Comparison of ENCODE assay signal across 9 cellular contexts in the genomic region with DNA sequence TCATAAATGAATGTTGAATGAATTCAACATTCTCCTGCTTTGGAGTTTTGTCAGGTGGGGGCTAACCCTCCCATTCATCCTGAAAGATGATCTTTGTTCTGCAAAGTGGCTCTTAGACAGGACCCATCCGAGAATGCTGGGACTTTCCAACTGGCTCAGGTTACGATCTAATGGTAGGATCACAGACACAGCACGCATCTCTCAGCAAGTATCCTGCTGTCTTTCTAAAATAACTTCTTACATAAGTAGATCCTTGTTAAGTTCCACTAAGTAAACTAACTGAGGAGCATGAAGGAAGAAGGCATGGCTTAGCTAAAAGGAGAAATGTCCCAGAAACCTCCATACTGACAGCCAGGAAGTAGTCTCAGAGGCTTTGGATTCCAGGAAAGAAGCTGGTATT. TPM values are rescaled to one million over a fixed set of nuclear protein-coding genes. Genes with fewer than 3 reads are reported as not detected.
DNase-seq lines count a peak whose midpoint lies in the region; ATAC-seq, FAIRE-seq and TF ChIP-seq lines count a peak whose summit lies in the region.
"Had no signal": no experiment of that assay in that cellular context is flagged by ENCODE, and none has a peak within 500 bp of the region (broad histone marks: within the 10 kb centered on the region; RNA-seq: fewer than 3 reads in every experiment).

No MANE protein-coding gene starts in this region.

- no peaks in the 10 kb centered on the region for H3K9me3 ChIP-seq in keratinocyte (ENCODE audit: control insufficient read depth, low read depth, low read length)
- H3K9me3 ChIP-seq in thyroid gland, result no peaks in the 10 kb centered on the region

- WGBS in thyroid gland, 2 donors, result 8 to 10% methylated on average over 3 of the region's 3 CpGs

- DNase-seq in astrocyte of the spinal cord (ENCODE audit: low read depth, low spot score) (peak; percentile 87), keratinocyte (ENCODE audit: low read depth, low spot score) (no peak), thyroid gland (peak; percentile 35 to 36), NCI-H774 (lab: John Stamatoyannopoulos, UW) (no peak)
- DNase-seq in activated effector memory CD4-positive, alpha-beta T cell treated with Interleukin-2 at 50 U/mL for 16 hours, result no peak
- DNase-seq in effector CD4-positive, alpha-beta T cell, result no peak
- DNase-seq: MM.1S had no signal

- intact Hi-C loops in thyroid gland (cut with DNase I), result no loop called here

- in situ Hi-C loops in astrocyte of the spinal cord (cut with HindIII; ENCODE audit: low sequenced_read_pairs), result no loop called here

- H3K9ac ChIP-seq in keratinocyte (ENCODE audit: control insufficient read depth, extremely low read depth, insufficient read depth, low read length), result no peak overlapping the region

- peak; percentile 56 for ATAC-seq in HG02610 (IDR thresholded peaks at IDR 0.05; ENCODE audit: unreplicated experiment)
- ATAC-seq in GM18517 (IDR thresholded peaks at IDR 0.05; ENCODE audit: unreplicated experiment), result no peak

- no peak for FAIRE-seq in keratinocyte (lab: Jason Lieb, UNC)

- H4K20me1 ChIP-seq in keratinocyte (ENCODE audit: control insufficient read depth, extremely low read depth, insufficient read depth, low read length), result no peaks in the 10 kb centered on the region

- H3K4me1 ChIP-seq in keratinocyte (ENCODE audit: control insufficient read depth, extremely low read depth, insufficient read depth, low read length) (peaks cover 11% of the 10 kb centered on the region), thyroid gland (peaks cover 11 to 24% of the 10 kb centered on the region in 2 donors)

- TF ChIP-seq CTCF in astrocyte of the spinal cord (IDR thresholded peaks at IDR 0.05; ENCODE audit: low read depth, low read length), result no peak
- no peak for TF ChIP-seq CTCF in keratinocyte (optimal IDR thresholded peaks at IDR 0.05 in 1 of 3, IDR thresholded peaks at IDR 0.05 in 1 of 3, conservative IDR thresholded peaks at IDR 0.05 in 1 of 3; ENCODE audit: extremely low read depth in 1 of 3, insufficient read depth in 2 of 3, low read length in 3 of 3)
- TF ChIP-seq CTCF in thyroid gland (IDR thresholded peaks at IDR 0.05), result no peak

- dilution Hi-C loops in keratinocyte (cut with MboI; ENCODE audit: extremely low pct_ligation_motif_present, low sequenced_read_pairs), result no loop called here

- H2AFZ ChIP-seq in keratinocyte (ENCODE audit: control insufficient read depth, low read length), result peak overlapping the region; percentile 7

- TF ChIP-seq POLR2A in thyroid gland (IDR thresholded peaks at IDR 0.05), result no peak

- H3K27ac ChIP-seq in keratinocyte (ENCODE audit: control insufficient read depth, insufficient read depth, low read length) (no peak overlapping the region), thyroid gland (peak overlapping the region; percentile 69 to 79 (median 70))

- H3K79me2 ChIP-seq in keratinocyte (ENCODE audit: control insufficient read depth, insufficient read depth, low read length), result no peaks in the 10 kb centered on the region

- H3K9me1 ChIP-seq in keratinocyte (ENCODE audit: control insufficient read depth, extremely low read depth, insufficient read depth, low read length), result no peaks in the 10 kb centered on the region

- H3K4me2 ChIP-seq in keratinocyte (ENCODE audit: control insufficient read depth, extremely low read depth, insufficient read depth, low read depth, low read length), result no peak overlapping the region

- H3K27me3 ChIP-seq in keratinocyte (ENCODE audit: control insufficient read depth, extremely low read depth, insufficient read depth, low read length), result no peaks in the 10 kb centered on the region
- H3K27me3 ChIP-seq in thyroid gland, result no peaks in the 10 kb centered on the region

- H3K4me3 ChIP-seq in astrocyte of the spinal cord (ENCODE audit: low read depth, low read length), result no peak overlapping the region
- no peak overlapping the region for H3K4me3 ChIP-seq in keratinocyte (ENCODE audit: control insufficient read depth in 2 of 3, extremely low read depth in 1 of 3, insufficient read depth in 2 of 3, low read depth in 1 of 3, low read length in 3 of 3)
- no peak overlapping the region for H3K4me3 ChIP-seq in thyroid gland (replicated peaks in 1 of 3)

- H3K36me3 ChIP-seq in keratinocyte (ENCODE audit: control insufficient read depth in 2 of 2, extremely low read depth in 1 of 2, insufficient read depth in 2 of 2, low read length in 2 of 2) (no peaks in the 10 kb centered on the region), thyroid gland (no peaks in the 10 kb centered on the region)

RNA-seq across cellular contexts. Expression of a gene that starts 23.7 kb away (rescaled TPM):
- polyA plus RNA-seq in keratinocyte, result 0.12 to 0.27 TPM (median 0.19 TPM) in 3 replicates
- polyA plus RNA-seq in keratinocyte (2011; ENCODE audit: low read depth), result not detected
- polyA plus RNA-seq in keratinocyte (2011; cell fraction: cytosol; rRNA removed), result 0.05 and 0.32 TPM in 2 replicates
- polyA plus RNA-seq in keratinocyte (2011; cell fraction: nucleus; rRNA removed), result 0.56 and 0.88 TPM in 2 replicates
- polyA plus RNA-seq in keratinocyte (2012; ENCODE audit: low replicate concordance), result 0.08 and 0.63 TPM in 2 replicates
- 0.40 TPM in 1 of 3 replicates, not detected in the others for polyA minus RNA-seq in keratinocyte
- polyA minus RNA-seq in keratinocyte (2011; cell fraction: cytosol; rRNA and poly(A)+ RNA removed), result not detected
- polyA minus RNA-seq in keratinocyte (2011; cell fraction: nucleus; rRNA and poly(A)+ RNA removed), result 0.53 and 1.7 TPM in 2 replicates
- total RNA-seq in thyroid gland, result 10 to 100 TPM in 3 of 4 donors, 1 to 10 TPM in 1; 9.0 to 26.8 (median 17.0) TPM

RNA-seq across cellular contexts. Expression of a gene that starts 26.0 kb away (rescaled TPM):
- not detected in 3 replicates for polyA plus RNA-seq in keratinocyte
- polyA plus RNA-seq in keratinocyte (2011; ENCODE audit: low read depth), result not detected
- polyA plus RNA-seq in keratinocyte (2011; cell fraction: cytosol; rRNA removed), result not detected in 2 replicates
- not detected in 2 replicates for polyA plus RNA-seq in keratinocyte (2011; cell fraction: nucleus; rRNA removed)
- not detected in 2 replicates for polyA plus RNA-seq in keratinocyte (2012; ENCODE audit: low replicate concordance)
- not detected in 3 replicates for polyA minus RNA-seq in keratinocyte
- polyA minus RNA-seq in keratinocyte (2011; cell fraction: cytosol; rRNA and poly(A)+ RNA removed), result not detected
- not detected in 2 replicates for polyA minus RNA-seq in keratinocyte (2011; cell fraction: nucleus; rRNA and poly(A)+ RNA removed)
- total RNA-seq in thyroid gland, result not detected

RNA-seq across cellular contexts. Expression of a gene that starts 54.0 kb away (rescaled TPM):
- 0.15 TPM in 1 of 3 replicates, not detected in the others for polyA plus RNA-seq in keratinocyte
- 0.20 TPM for polyA plus RNA-seq in keratinocyte (2011; ENCODE audit: low read depth)
- polyA plus RNA-seq in keratinocyte (2011; cell fraction: cytosol; rRNA removed), result 0.12 TPM in 1 of 2 replicates, not detected in the other
- 0.09 and 0.17 TPM in 2 replicates for polyA plus RNA-seq in keratinocyte (2011; cell fraction: nucleus; rRNA removed)
- polyA plus RNA-seq in keratinocyte (2012; ENCODE audit: low replicate concordance), result 0.27 TPM in 1 of 2 replicates, not detected in the other
- not detected in 3 replicates for polyA minus RNA-seq in keratinocyte
- not detected for polyA minus RNA-seq in keratinocyte (2011; cell fraction: cytosol; rRNA and poly(A)+ RNA removed)
- polyA minus RNA-seq in keratinocyte (2011; cell fraction: nucleus; rRNA and poly(A)+ RNA removed), result not detected in 2 replicates
- total RNA-seq in thyroid gland, result 1 to 10 TPM in 2 of 4 donors, not detected in 2; 2.7 to 5.1 TPM

Comparison
In these comparisons a context has a peak if more than half of its experiments do, and no peak if none do; other contexts are left out.
1. DNase-seq: peak in astrocyte of the spinal cord (single experiment) and thyroid gland (2 of 2); none in keratinocyte (single experiment), NCI-H774 (single experiment), activated effector memory CD4-positive, alpha-beta T cell treated with Interleukin-2 at 50 U/mL for 16 hours (single experiment) and effector CD4-positive, alpha-beta T cell (single experiment).